Comparison of ENCODE assay signal across 5 cellular contexts in genomic region chrX:92586676-92587075, GRCh38.
A peak's percentile ranks its signal among the peaks of the same experiment; 100 is the strongest.
DNase-seq lines count a peak whose midpoint lies in the region; FAIRE-seq and TF ChIP-seq lines count a peak whose summit lies in the region.
"Not testable (repeated sequence)": the region's sequence is repeated elsewhere in the genome, so short reads cannot be mapped to it uniquely, and the experiment has no call there.

No MANE protein-coding gene starts in this region.

- H3K9me3 ChIP-seq in astrocyte (ENCODE audit: insufficient read depth, low read depth, low read length): not testable (repeated sequence)

- FAIRE-seq in G401.6 (lab: Jason Lieb, UNC) (peak; percentile 40), astrocyte (lab: Jason Lieb, UNC) (peak; percentile 97), colon (lab: Jason Lieb, UNC) (peak; percentile 18)

- not testable (repeated sequence) for H3K9me3 Mint-ChIP-seq in astrocyte (ENCODE audit: unreplicated experiment)

- H3K4me3 ChIP-seq in astrocyte (ENCODE audit: insufficient read depth, low read depth, low read length): not testable (repeated sequence)

- H3K27ac Mint-ChIP-seq in astrocyte (ENCODE audit: unreplicated experiment): not testable (repeated sequence)

- not testable (repeated sequence) for H3K4me3 Mint-ChIP-seq in astrocyte (ENCODE audit: unreplicated experiment)

- not testable (repeated sequence) for H3K4me2 ChIP-seq in astrocyte (ENCODE audit: low read length)

- not testable (repeated sequence) for H4K20me1 ChIP-seq in astrocyte (ENCODE audit: insufficient read depth, low read length)

- not testable (repeated sequence) for H3K36me3 Mint-ChIP-seq in astrocyte (ENCODE audit: low read depth, unreplicated experiment)

- DNase-seq in HT1080 (ENCODE audit: low read depth) (peak; percentile 20), foreskin melanocyte (peak; percentile 0)
- DNase-seq in astrocyte (ENCODE audit: low read depth): not testable (repeated sequence)

- not testable (repeated sequence) for H3K27me3 Mint-ChIP-seq in astrocyte (ENCODE audit: low read depth, unreplicated experiment)

- TF ChIP-seq CTCF in astrocyte (IDR thresholded peaks at IDR 0.05; ENCODE audit: insufficient read depth, low read depth, low read length): not testable (repeated sequence)

- not testable (repeated sequence) for H2AFZ ChIP-seq in astrocyte (ENCODE audit: low read depth, low read length)

- not testable (repeated sequence) for H3K27me3 ChIP-seq in astrocyte (ENCODE audit: insufficient read depth, low read length)

- not testable (repeated sequence) for H3K4me1 Mint-ChIP-seq in astrocyte (ENCODE audit: low read depth, unreplicated experiment)

- not testable (repeated sequence) for H3K4me1 ChIP-seq in astrocyte (ENCODE audit: insufficient read depth, low read length)

- H3K27ac ChIP-seq in astrocyte (ENCODE audit: low read depth, low read length): not testable (repeated sequence)

- H3K9ac ChIP-seq in astrocyte (ENCODE audit: low read length): not testable (repeated sequence)

- not testable (repeated sequence) for H3K79me2 ChIP-seq in astrocyte (ENCODE audit: insufficient read depth, low read length)

- H3K36me3 ChIP-seq in astrocyte (ENCODE audit: insufficient read depth, low read length): not testable (repeated sequence)
